ENCODE assay signal across 8 cellular contexts in the genomic region with DNA sequence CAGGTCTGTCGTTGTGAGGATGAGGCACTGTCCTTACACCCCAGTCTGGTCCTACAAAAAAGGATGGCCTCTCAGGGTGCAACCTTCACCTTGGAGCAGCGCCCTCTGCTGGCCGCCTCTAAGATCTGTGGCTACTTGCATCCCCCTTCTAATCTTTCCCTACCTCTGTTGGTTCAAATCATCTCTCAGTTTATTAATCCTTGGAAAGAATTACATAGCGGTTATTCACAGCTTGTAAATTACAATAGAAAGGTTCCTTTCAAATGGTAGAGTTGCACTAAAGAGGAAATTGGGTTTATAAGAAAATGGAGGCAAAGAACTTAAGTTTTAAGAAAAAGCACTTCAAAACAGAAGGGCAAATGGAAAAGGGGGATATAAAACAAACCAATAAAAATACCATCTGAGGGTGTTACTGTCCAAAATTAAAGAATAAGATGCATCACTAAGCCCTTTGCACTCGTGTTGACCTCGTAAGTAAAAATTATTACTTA.
DNase-seq lines count a peak whose midpoint lies in the region; ATAC-seq and TF ChIP-seq lines count a peak whose summit lies in the region.
"Not testable (repeated sequence)": the region's sequence is repeated elsewhere in the genome, so short reads cannot be mapped to it uniquely, and the experiment has no call there.

No MANE protein-coding gene starts in this region.

- not testable (repeated sequence) for H3K36me3 ChIP-seq in upper lobe of left lung

- not testable (repeated sequence) for H3K4me3 ChIP-seq in GM12865 (ENCODE audit: low read depth, low read length); WI38 (ENCODE audit: low read depth, low read length); fibroblast of the aortic adventitia (ENCODE audit: low read depth, low read length); upper lobe of left lung

- not testable (repeated sequence) for H3K36me3 Mint-ChIP-seq in activated naive CD8-positive, alpha-beta T cell treated with anti-CD3 and anti-CD28 coated beads, Interleukin-2, amount 10 ng/mL, durations not matched to agents 7 days and 5 days

- POLR2A ChIA-PET in activated naive CD8-positive, alpha-beta T cell treated with anti-CD3 and anti-CD28 coated beads, Interleukin-2, amount 10 ng/mL, durations not matched to agents 7 days and 5 days (lab: Charles Lee): interaction anchor here (0.5 kb wide), 1 partner anchor 624 kb away, joined by 3 read pairs; a partner anchor contains a TSS

- TF ChIP-seq CTCF in GM12865 (IDR thresholded peaks at IDR 0.05; ENCODE audit: insufficient read depth, low read depth, low read length, missing control alignments): peak; percentile 66
- peak; percentile 58 for TF ChIP-seq CTCF in WI38 (IDR thresholded peaks at IDR 0.05; ENCODE audit: low read depth, low read length)
- peak; percentile 69 for TF ChIP-seq CTCF in fibroblast of the aortic adventitia (IDR thresholded peaks at IDR 0.05; ENCODE audit: insufficient read depth, low read length)
- TF ChIP-seq CTCF in upper lobe of left lung (IDR thresholded peaks at IDR 0.05): peak; percentile 61 to 78 (median 73)

- H3K9me3 Mint-ChIP-seq in activated naive CD8-positive, alpha-beta T cell treated with anti-CD3 and anti-CD28 coated beads, Interleukin-2, amount 10 ng/mL, durations not matched to agents 7 days and 5 days: not testable (repeated sequence)

- ATAC-seq in activated naive CD8-positive, alpha-beta T cell treated with anti-CD3 and anti-CD28 coated beads, Interleukin-2, amount 10 ng/mL, durations not matched to agents 7 days and 5 days (ENCODE audit: low read depth): peak; percentile 81
- peak; percentile 85 to 93 for ATAC-seq in upper lobe of left lung (ENCODE audit: low FRiP score in 2 of 2)

- DNase-seq in GM12865 (ENCODE audit: low read depth) (peak; percentile 79), fibroblast of the aortic adventitia (ENCODE audit: low read depth) (peak; percentile 59), lung microvascular endothelial cell (ENCODE audit: low read depth in 2 of 2) (peak; percentile 61 to 67), upper lobe of left lung (peak in 1 of 2 donors; percentile 80)
- peak; percentile 72 for DNase-seq in activated naive CD8-positive, alpha-beta T cell treated with anti-CD3 and anti-CD28 coated beads, Interleukin-2, amount 10 ng/mL, durations not matched to agents 7 days and 5 days
- DNase-seq in stimulated activated CD4-positive, alpha-beta T cell treated with anti-CD3 and anti-CD28 coated beads, Interleukin-15, amount 100 ng/mL, for 24 hours: peak; percentile 86

- not testable (repeated sequence) for H3K27ac ChIP-seq in upper lobe of left lung

- peak; percentile 61 for TF ChIP-seq RAD21 in Ishikawa (IDR thresholded peaks at IDR 0.05; ENCODE audit: low read depth)

- TF ChIP-seq POLR2A in upper lobe of left lung (IDR thresholded peaks at IDR 0.05): not testable (repeated sequence)

- peaks cover 15% of the 10 kb centered on the region for H3K27me3 Mint-ChIP-seq in activated naive CD8-positive, alpha-beta T cell treated with anti-CD3 and anti-CD28 coated beads, Interleukin-2, amount 10 ng/mL, durations not matched to agents 7 days and 5 days

- H3K4me1 Mint-ChIP-seq in activated naive CD8-positive, alpha-beta T cell treated with anti-CD3 and anti-CD28 coated beads, Interleukin-2, amount 10 ng/mL, durations not matched to agents 7 days and 5 days: not testable (repeated sequence)

- not testable (repeated sequence) for H3K9me3 ChIP-seq in upper lobe of left lung

- H3K27me3 ChIP-seq in upper lobe of left lung: not testable (repeated sequence)

- not testable (repeated sequence) for H3K4me3 Mint-ChIP-seq in activated naive CD8-positive, alpha-beta T cell treated with anti-CD3 and anti-CD28 coated beads, Interleukin-2, amount 10 ng/mL, durations not matched to agents 7 days and 5 days

- WGBS in upper lobe of left lung, 2 donors: 9 to 12% methylated on average over 5 to 6 of the region's 6 CpGs

- not testable (repeated sequence) for H3K27ac Mint-ChIP-seq in activated naive CD8-positive, alpha-beta T cell treated with anti-CD3 and anti-CD28 coated beads, Interleukin-2, amount 10 ng/mL, durations not matched to agents 7 days and 5 days

- H3K4me1 ChIP-seq in upper lobe of left lung: not testable (repeated sequence)

- not testable (repeated sequence) for TF ChIP-seq EP300 in Ishikawa (IDR thresholded peaks at IDR 0.05; ENCODE audit: borderline replicate concordance); upper lobe of left lung (IDR thresholded peaks at IDR 0.05)
